21 cellular contexts compared by ENCODE assay signal in the genomic region with DNA sequence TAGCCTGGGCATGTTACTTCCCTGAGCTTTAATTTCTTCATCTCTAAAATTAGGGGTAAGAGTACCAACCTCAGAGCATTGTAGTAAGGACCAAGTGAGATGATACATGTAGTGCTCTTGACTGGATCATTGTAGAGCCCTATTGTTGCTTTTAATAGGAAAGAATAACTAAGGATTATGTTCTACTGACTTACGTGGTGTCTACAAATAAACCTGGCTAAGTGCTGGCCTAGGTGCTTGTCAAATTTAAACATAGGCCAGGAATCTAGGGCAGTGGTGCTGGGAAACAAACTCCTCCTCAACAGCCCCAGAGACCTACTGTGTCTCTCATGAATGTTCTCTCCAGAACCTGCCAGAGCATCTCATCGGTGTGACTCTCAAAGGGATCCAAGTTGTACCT.
"Had no signal": no experiment of that assay in that cellular context is flagged by ENCODE, and none has a peak within 500 bp of the region (broad histone marks: within the 10 kb centered on the region; RNA-seq: fewer than 3 reads in every experiment).

No MANE protein-coding gene starts in this region.

- H3K27me3 ChIP-seq: SJCRH30 had no signal

- H3K4me3 Mint-ChIP-seq: IgD-negative memory B cell had no signal

- DNase-seq: Kasumi-1, MM.1S, NCI-H1092 treated with DMSO at 0.1 percent for 48 hours, NCI-H1436, NCI-H187, NCI-H2029 treated with DMSO at 0.1 percent for 48 hours, NCI-H2171, NCI-H226, NCI-H446, NCI-H510A, NCI-H524 treated with DMSO at 0.1 percent for 48 hours, NCI-H69, NCI-H774, RPMI8226, SHP77 treated with DMSO at 0.1 percent for 48 hours, SJCRH30 had no signal

- H3K4me3 ChIP-seq: K562, SJCRH30 had no signal

- H3K4me1 ChIP-seq: SJCRH30 had no signal

- H3K36me3 ChIP-seq: SJCRH30 had no signal

- H3K27ac ChIP-seq: HL-60, KMS-11, SJCRH30 had no signal

- H3K9me3 ChIP-seq: SJCRH30 had no signal

- H3K9me3 Mint-ChIP-seq: IgD-negative memory B cell had no signal

- ATAC-seq: K562, SK-N-SH treated with all-trans-retinoic acid at 6 μM for 48 hours had no signal

- H3K36me3 Mint-ChIP-seq: IgD-negative memory B cell had no signal
